Comparison of ENCODE assay signal across 20 cellular contexts in the genomic region with DNA sequence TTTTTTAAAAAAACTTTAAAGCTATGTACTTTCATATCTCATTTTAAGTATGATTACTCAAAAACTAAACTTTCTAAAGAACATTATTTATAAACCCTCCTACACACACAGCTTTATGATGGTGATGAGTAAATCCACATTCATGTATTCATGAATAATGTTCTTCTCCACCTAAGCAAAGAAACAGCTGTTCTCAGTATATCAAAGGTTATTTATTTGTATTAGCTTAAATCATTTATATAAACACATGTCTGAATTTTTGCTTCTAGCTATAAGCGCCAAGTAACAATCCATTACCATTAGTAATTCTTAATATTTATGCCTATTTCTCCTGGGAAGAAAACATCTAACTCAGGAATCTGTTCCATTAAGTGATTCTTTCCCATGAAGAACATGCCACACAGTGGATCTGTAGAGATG.
A peak's percentile ranks its signal among the peaks of the same experiment; 100 is the strongest.
DNase-seq lines count a peak whose midpoint lies in the region; ATAC-seq and TF ChIP-seq lines count a peak whose summit lies in the region.
"Had no signal": no experiment of that assay in that cellular context is flagged by ENCODE, and none has a peak within 500 bp of the region (broad histone marks: within the 10 kb centered on the region; RNA-seq: fewer than 3 reads in every experiment).

No MANE protein-coding gene starts in this region.

- peaks cover 25% of the 10 kb centered on the region for H3K36me3 ChIP-seq in IMR-90 (ENCODE audit: control insufficient read depth, insufficient read depth, low read length)
- no peaks in the 10 kb centered on the region for H3K36me3 ChIP-seq in prostate gland
- H3K36me3 ChIP-seq: ovary had no signal

- H3K4me3 Mint-ChIP-seq in dendritic cell treated with granulocyte-macrophage colony-stimulating factor and Interleukin-4, amounts not matched to agents 40 ng/mL and 50 ng/mL, for 4 days: no peak overlapping the region
- H3K4me3 Mint-ChIP-seq: activated naive CD8-positive, alpha-beta T cell treated with anti-CD3 and anti-CD28 coated beads, Interleukin-2, amount 50 U/mL, for 24 hours; CD4-positive, CD25-positive, alpha-beta regulatory T cell had no signal

- H4K91ac ChIP-seq in IMR-90 (ENCODE audit: insufficient read depth, low read depth, low read length): no peak overlapping the region

- H3K9me3 Mint-ChIP-seq in dendritic cell treated with granulocyte-macrophage colony-stimulating factor and Interleukin-4, amounts not matched to agents 40 ng/mL and 50 ng/mL, for 4 days: no peaks in the 10 kb centered on the region
- H3K9me3 Mint-ChIP-seq: activated naive CD8-positive, alpha-beta T cell treated with anti-CD3 and anti-CD28 coated beads, Interleukin-2, amount 50 U/mL, for 24 hours; CD4-positive, CD25-positive, alpha-beta regulatory T cell had no signal

- DNase-seq in AG04449 (ENCODE audit: low read depth, low spot score) (peak; percentile 78), IMR-90 (peak; percentile 96), myocyte (ENCODE audit: low read depth) (peak; percentile 16), NCI-H146 (lab: John Stamatoyannopoulos, UW) (no peak), prostate gland (ENCODE audit: low spot score) (no peak), T-helper 1 cell (no peak)
- DNase-seq: activated CD4-positive, alpha-beta T cell treated with anti-CD3 and anti-CD28 coated beads for 4 hours; activated naive CD8-positive, alpha-beta T cell treated with anti-CD3 and anti-CD28 coated beads, Interleukin-2, amount 50 U/mL, for 24 hours; CD4-positive, CD25-positive, alpha-beta regulatory T cell; islet precursor cell; NCI-H1105 treated with DMSO at 0.1 percent for 48 hours; NCI-H2107; NCI-H510A; ovary; upper lobe of left lung had no signal

- H3K18ac ChIP-seq in IMR-90 (ENCODE audit: low read depth, low read length): peak overlapping the region; percentile 31; the same call in 1 of the 2 replicates

- no TSS peak for BruUV-seq in IMR-90 (replicated peaks; lab: Mats Ljungman, UMichigan)

- H3K4me1 ChIP-seq in IMR-90 (ENCODE audit: control insufficient read depth, insufficient read depth, low read length): peaks cover 7% of the 10 kb centered on the region
- H3K4me1 ChIP-seq in prostate gland (replicated peaks): no peaks in the 10 kb centered on the region
- H3K4me1 ChIP-seq: upper lobe of left lung had no signal

- WGBS in IMR-90 (ENCODE audit: extremely low coverage in 2 of 2, insufficient read length in 1 of 2), 2 experiments: no CpG with 5 or more reads among the region's 1 CpG
- WGBS in prostate gland: 79% methylated on average over 1 of the region's 1 CpG

- peak overlapping the region; percentile 58; the same call in 1 of the 2 replicates for H2BK20ac ChIP-seq in IMR-90 (ENCODE audit: low read depth, low read length)

- POLR2A ChIA-PET in AG04449 (lab: Yijun Ruan, JAX): interaction anchor here (0.7 to 1.2 kb wide), 4 partner anchors 10 to 222 kb away, joined by 3 to 4 read pairs (median 3); partner anchors contain the start of gene EPB41L2
- POLR2A ChIA-PET in IMR-90 (lab: Charles Lee; ENCODE audit: unreplicated experiment): interaction anchor here (0.7 to 0.8 kb wide), 2 partner anchors 37 to 79 kb away, joined by 4 to 6 read pairs; no protein-coding TSS in a partner anchor

- H3K9me1 ChIP-seq in IMR-90 (ENCODE audit: insufficient read depth, low read length): peaks cover 10% of the 10 kb centered on the region

- dilution Hi-C loops in IMR-90 (cut with HindIII; ENCODE audit: low sequenced_read_pairs, unreplicated experiment): no loop called here

- H3K36me3 Mint-ChIP-seq in dendritic cell treated with granulocyte-macrophage colony-stimulating factor and Interleukin-4, amounts not matched to agents 40 ng/mL and 50 ng/mL, for 4 days (ENCODE audit: low read depth): peaks cover 5% of the 10 kb centered on the region

- peak overlapping the region; percentile 6; the same call in 1 of the 2 replicates for H3K4me2 ChIP-seq in IMR-90 (ENCODE audit: low read depth, low read length)
- H3K4me2 ChIP-seq: hepatocyte had no signal

- H3K4me3 ChIP-seq in AG04449 (ENCODE audit: low read depth, low read length): no peak overlapping the region
- no peak overlapping the region for H3K4me3 ChIP-seq in IMR-90 (ENCODE audit: insufficient read depth, low read depth, low read length)
- H3K4me3 ChIP-seq in prostate gland: no peak overlapping the region
- H3K4me3 ChIP-seq: hepatocyte, lung, ovary, upper lobe of left lung had no signal

- peak overlapping the region; percentile 69 for H3K27ac Mint-ChIP-seq in dendritic cell treated with granulocyte-macrophage colony-stimulating factor and Interleukin-4, amounts not matched to agents 40 ng/mL and 50 ng/mL, for 4 days
- H3K27ac Mint-ChIP-seq: activated naive CD8-positive, alpha-beta T cell treated with anti-CD3 and anti-CD28 coated beads, Interleukin-2, amount 50 U/mL, for 24 hours; CD4-positive, CD25-positive, alpha-beta regulatory T cell had no signal

- peak overlapping the region; percentile 56; the same call in 1 of the 2 replicates for H2BK120ac ChIP-seq in IMR-90 (ENCODE audit: low read depth, low read length)

- H2BK15ac ChIP-seq in IMR-90 (ENCODE audit: low read depth, low read length): no peak overlapping the region

- ATAC-seq in IMR-90 (ENCODE audit: low read depth): peak; percentile 90
- no peak for ATAC-seq in GM19023 (IDR thresholded peaks at IDR 0.05; ENCODE audit: unreplicated experiment)
- ATAC-seq: activated naive CD8-positive, alpha-beta T cell treated with anti-CD3 and anti-CD28 coated beads, Interleukin-2, amount 50 U/mL, for 24 hours had no signal

- no peak overlapping the region for H3K14ac ChIP-seq in IMR-90 (replicated peaks; ENCODE audit: low read depth, low read length)

- H3K9me3 ChIP-seq in IMR-90 (ENCODE audit: control insufficient read depth, insufficient read depth, low read length) (no peaks in the 10 kb centered on the region), prostate gland (no peaks in the 10 kb centered on the region)
- H3K9me3 ChIP-seq: ovary, upper lobe of left lung had no signal

- H3K9ac ChIP-seq in IMR-90 (ENCODE audit: low read depth, low read length): no peak overlapping the region

- no peak overlapping the region for H3K23ac ChIP-seq in IMR-90 (ENCODE audit: low read depth, low read length)

- H3K27me3 ChIP-seq in IMR-90 (ENCODE audit: control insufficient read depth, insufficient read depth, low read length) (no peaks in the 10 kb centered on the region), prostate gland (replicated peaks; ENCODE audit: insufficient read depth) (no peaks in the 10 kb centered on the region)
- H3K27me3 ChIP-seq: hepatocyte, ovary, upper lobe of left lung had no signal

- intact Hi-C loops in IMR-90 (cut with micrococcal nuclease): loop anchor here (1.0 to 5.0 kb wide), 2 partner anchors 37 to 173 kb away; partner anchors contain the start of gene EPB41L2
- intact Hi-C loops in dendritic cell treated with granulocyte-macrophage colony-stimulating factor and Interleukin-4, amounts not matched to agents 40 ng/mL and 50 ng/mL, for 4 days (cut with micrococcal nuclease): loop anchor here (5.0 kb wide), 2 partner anchors 37 to 172 kb away; partner anchors contain the start of gene EPB41L2
- intact Hi-C loops in prostate gland (cut with DNase I): no loop called here

- H4K5ac ChIP-seq in IMR-90 (ENCODE audit: low read depth, low read length): no peak overlapping the region

- peak overlapping the region; percentile 72; the same call in 1 of the 2 replicates for H3K27ac ChIP-seq in IMR-90 (ENCODE audit: insufficient read depth, low read length)
- H3K27ac ChIP-seq in prostate gland: no peak overlapping the region
- H3K27ac ChIP-seq: hepatocyte, ovary, RWPE1, upper lobe of left lung had no signal

- no peaks in the 10 kb centered on the region for H3K27me3 Mint-ChIP-seq in dendritic cell treated with granulocyte-macrophage colony-stimulating factor and Interleukin-4, amounts not matched to agents 40 ng/mL and 50 ng/mL, for 4 days
- H3K27me3 Mint-ChIP-seq: activated naive CD8-positive, alpha-beta T cell treated with anti-CD3 and anti-CD28 coated beads, Interleukin-2, amount 50 U/mL, for 24 hours; CD4-positive, CD25-positive, alpha-beta regulatory T cell had no signal

- in situ Hi-C loops in IMR-90 (cut with MboI; ENCODE audit: low sequenced_read_pairs): no loop called here

- H4K20me1 ChIP-seq in IMR-90 (ENCODE audit: insufficient read depth, low read length): no peaks in the 10 kb centered on the region; the same call in 1 of the 2 replicates

- H2AFZ ChIP-seq in IMR-90 (replicated peaks; ENCODE audit: low read length, poor library complexity): no peak overlapping the region
- H2AFZ ChIP-seq: hepatocyte had no signal

- CTCF ChIA-PET in AG04449 (lab: Yijun Ruan, JAX): interaction anchor here (0.8 to 4.1 kb wide), 8 partner anchors 14 to 280 kb away, joined by 3 to 45 read pairs (median 4); no protein-coding TSS in a partner anchor
- CTCF ChIA-PET in IMR-90 (lab: Yijun Ruan, JAX): interaction anchor here (0.6 to 1.5 kb wide), 4 partner anchors 102 to 229 kb away, joined by 3 to 6 read pairs (median 4); no protein-coding TSS in a partner anchor

- peaks cover 5 to 29% of the 10 kb centered on the region in 2 experiments; a peak in 3 of 4 replicates for H3K79me1 ChIP-seq in IMR-90 (ENCODE audit: low read depth in 1 of 2, low read length in 2 of 2)

- H2BK5ac ChIP-seq in IMR-90 (ENCODE audit: low read depth, low read length, poor library complexity, severe bottlenecking): peak overlapping the region; percentile 97

- H3K4ac ChIP-seq in IMR-90 (ENCODE audit: low read depth, low read length): no peak overlapping the region; the same call in 1 of the 2 replicates

- TF ChIP-seq POLR2A in IMR-90 (IDR thresholded peaks at IDR 0.05; ENCODE audit: low read depth, low read length): no peak
- no peak for TF ChIP-seq POLR2A in prostate gland (IDR thresholded peaks at IDR 0.05)

- H2AK5ac ChIP-seq in IMR-90 (ENCODE audit: low read depth, low read length): no peak overlapping the region

- H4K8ac ChIP-seq in IMR-90 (ENCODE audit: low read depth in 2 of 2, low read length in 2 of 2): no peak overlapping the region

- TF ChIP-seq CTCF in AG04449 (IDR thresholded peaks at IDR 0.05; ENCODE audit: insufficient read depth, low read length, missing control alignments): no peak
- no peak for TF ChIP-seq CTCF in IMR-90 (conservative IDR thresholded peaks at IDR 0.05; ENCODE audit: low read depth, low read length)
- no peak for TF ChIP-seq CTCF in prostate gland (IDR thresholded peaks at IDR 0.05)

- H3K56ac ChIP-seq in IMR-90 (ENCODE audit: extremely low read depth, insufficient read depth, low read length): no peak overlapping the region

- H3K4me1 Mint-ChIP-seq in dendritic cell treated with granulocyte-macrophage colony-stimulating factor and Interleukin-4, amounts not matched to agents 40 ng/mL and 50 ng/mL, for 4 days (ENCODE audit: low read depth): peaks cover 35% of the 10 kb centered on the region
- H3K4me1 Mint-ChIP-seq: activated naive CD8-positive, alpha-beta T cell treated with anti-CD3 and anti-CD28 coated beads, Interleukin-2, amount 50 U/mL, for 24 hours; CD4-positive, CD25-positive, alpha-beta regulatory T cell had no signal

- no peak overlapping the region for H2AK9ac ChIP-seq in IMR-90 (replicated peaks; ENCODE audit: low read depth, low read length, poor library complexity)

- TF ChIP-seq RAD21 in IMR-90 (IDR thresholded peaks at IDR 0.05; ENCODE audit: low read length): no peak

TF ChIP-seq in IMR-90, 13 proteins besides CTCF, POLR2A, EP300 and RAD21 (continues in another document):
- TF ChIP-seq MAZ (IDR thresholded peaks at IDR 0.05; ENCODE audit: borderline replicate concordance, low read depth, low read length) (no peak), MAFK (IDR thresholded peaks at IDR 0.05; ENCODE audit: low read depth, low read length) (no peak)

Comparison
In these comparisons a context has a peak if more than half of its experiments do, and no peak if none do; other contexts are left out.
1. DNase-seq: peak in AG04449 (single experiment), IMR-90 (single experiment) and myocyte (single experiment); none in NCI-H146 (single experiment), prostate gland (single experiment) and T-helper 1 cell (0 of 5).